Comparison of ENCODE assay signal across 14 cellular contexts in the genomic region with DNA sequence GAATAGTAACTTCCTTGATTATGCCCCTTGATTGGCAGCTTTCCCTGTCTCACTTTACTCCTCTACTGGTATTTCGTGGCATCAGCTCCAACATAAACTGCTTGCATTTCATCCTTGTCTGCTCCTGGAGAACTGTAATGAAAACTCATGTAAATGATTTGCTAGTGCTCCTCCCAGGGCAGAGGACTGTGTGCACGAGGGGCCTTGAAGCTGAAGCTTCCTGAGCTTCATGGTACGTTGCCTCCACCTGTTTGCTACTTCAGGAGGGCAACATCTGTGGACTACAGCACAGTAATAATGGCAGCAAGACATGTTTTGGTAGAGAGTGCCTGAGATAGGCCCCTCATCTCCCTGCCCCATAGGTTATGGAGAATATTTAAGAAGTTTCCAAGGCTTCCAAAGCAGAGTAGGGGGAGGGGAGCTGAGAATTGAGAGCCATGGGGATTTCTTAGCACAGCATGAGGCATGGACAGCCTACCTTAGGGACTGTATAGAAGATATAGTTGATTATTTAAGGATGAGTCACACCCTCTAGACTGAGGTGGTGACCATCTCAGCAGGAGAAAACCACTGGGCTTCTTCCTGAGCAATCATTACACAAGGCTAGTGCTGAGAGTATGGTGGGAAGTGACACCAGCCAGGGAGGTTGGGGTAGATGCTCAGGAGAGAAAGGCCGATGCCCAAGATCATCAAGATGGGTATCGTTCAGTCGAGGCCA. TPM values are rescaled to one million over a fixed set of nuclear protein-coding genes. Genes with fewer than 3 reads are reported as not detected.
A peak's percentile ranks its signal among the peaks of the same experiment; 100 is the strongest.
DNase-seq lines count a peak whose midpoint lies in the region; ATAC-seq and TF ChIP-seq lines count a peak whose summit lies in the region.
"Had no signal": no experiment of that assay in that cellular context is flagged by ENCODE, and none has a peak within 500 bp of the region (broad histone marks: within the 10 kb centered on the region; RNA-seq: fewer than 3 reads in every experiment).

No MANE protein-coding gene starts in this region.

- H3K27me3 ChIP-seq in heart left ventricle, result no peaks in the 10 kb centered on the region
- H3K27me3 ChIP-seq: Peyer's patch, thyroid gland had no signal

- no peaks in the 10 kb centered on the region for H3K4me1 ChIP-seq in heart left ventricle
- H3K4me1 ChIP-seq: Peyer's patch, thyroid gland had no signal

- intact Hi-C loops in heart left ventricle (cut with DNase I), result no loop called here

- no peak for TF ChIP-seq POLR2A in heart left ventricle (IDR thresholded peaks at IDR 0.05)

- DNase-seq in NCI-H2171 treated with DMSO at 0.1 percent for 48 hours (lab: John Stamatoyannopoulos, UW) (peak; percentile 9), NCI-H2171 (lab: John Stamatoyannopoulos, UW) (no peak), renal cortical epithelial cell (ENCODE audit: low read depth) (peak; percentile 72), heart left ventricle (no peak), ureter (ENCODE audit: low spot score) (no peak), substantia nigra (lab: John Stamatoyannopoulos, UW) (no peak)
- DNase-seq: activated naive CD4-positive, alpha-beta T cell treated with anti-CD3 and anti-CD28 coated beads for 36 hours; NCI-H146; nucleus accumbens; Peyer's patch; thyroid gland had no signal

- H3K27ac ChIP-seq in heart left ventricle (no peak overlapping the region), substantia nigra (ENCODE audit: low read depth, low read length, poor library complexity, severe bottlenecking) (no peak overlapping the region)
- H3K27ac ChIP-seq: 22Rv1, Peyer's patch, thyroid gland had no signal

- ATAC-seq in HG02623 (IDR thresholded peaks at IDR 0.05; ENCODE audit: unreplicated experiment) (peak; percentile 91), HG03520 (IDR thresholded peaks at IDR 0.05; ENCODE audit: unreplicated experiment) (peak; percentile 63), heart left ventricle (no peak)

- H3K36me3 ChIP-seq in heart left ventricle, result no peaks in the 10 kb centered on the region
- H3K36me3 ChIP-seq: Peyer's patch, thyroid gland had no signal

- no peak for TF ChIP-seq CTCF in heart left ventricle (IDR thresholded peaks at IDR 0.05)

- no peak overlapping the region for H3K4me3 ChIP-seq in heart left ventricle
- H3K4me3 ChIP-seq: Peyer's patch, thyroid gland had no signal

- 75 to 79% (median 77%) methylated on average over 6 of the region's 6 CpGs for WGBS in heart left ventricle, 4 donors

- H3K9me3 ChIP-seq in heart left ventricle, result peaks cover 0 to 4% (median 0%) of the 10 kb centered on the region in 12 donors
- H3K9me3 ChIP-seq: Peyer's patch, thyroid gland had no signal

RNA-seq across cellular contexts. Expression of gene CCDC198, which starts 29.5 kb away (rescaled TPM):
- 41.0 and 74.6 TPM in 2 replicates for total RNA-seq in renal cortical epithelial cell
- total RNA-seq in heart left ventricle, result not detected
- polyA plus RNA-seq in heart left ventricle, result not detected
- total RNA-seq in ureter, result 28.3 TPM
- total RNA-seq: activated naive CD4-positive, alpha-beta T cell treated with anti-CD3 and anti-CD28 coated beads for 36 hours; Peyer's patch; thyroid gland had no signal

Comparison
In these comparisons a context has a peak if more than half of its experiments do, and no peak if none do; other contexts are left out.
1. DNase-seq: peak in NCI-H2171 treated with DMSO at 0.1 percent for 48 hours (single experiment) and renal cortical epithelial cell (single experiment); none in NCI-H2171 (single experiment), heart left ventricle (0 of 5), ureter (single experiment) and substantia nigra (0 of 49).
2. ATAC-seq: peak in HG02623 (single experiment) and HG03520 (single experiment); none in heart left ventricle (0 of 4).
3. RNA of gene CCDC198, which starts 29.5 kb away (total RNA-seq): 41.0 to 74.6 TPM in renal cortical epithelial cell and 28.3 TPM in ureter (single experiment); not detected in heart left ventricle; every median in the first group is over 10 times any median in the second.